In the genomic region with DNA sequence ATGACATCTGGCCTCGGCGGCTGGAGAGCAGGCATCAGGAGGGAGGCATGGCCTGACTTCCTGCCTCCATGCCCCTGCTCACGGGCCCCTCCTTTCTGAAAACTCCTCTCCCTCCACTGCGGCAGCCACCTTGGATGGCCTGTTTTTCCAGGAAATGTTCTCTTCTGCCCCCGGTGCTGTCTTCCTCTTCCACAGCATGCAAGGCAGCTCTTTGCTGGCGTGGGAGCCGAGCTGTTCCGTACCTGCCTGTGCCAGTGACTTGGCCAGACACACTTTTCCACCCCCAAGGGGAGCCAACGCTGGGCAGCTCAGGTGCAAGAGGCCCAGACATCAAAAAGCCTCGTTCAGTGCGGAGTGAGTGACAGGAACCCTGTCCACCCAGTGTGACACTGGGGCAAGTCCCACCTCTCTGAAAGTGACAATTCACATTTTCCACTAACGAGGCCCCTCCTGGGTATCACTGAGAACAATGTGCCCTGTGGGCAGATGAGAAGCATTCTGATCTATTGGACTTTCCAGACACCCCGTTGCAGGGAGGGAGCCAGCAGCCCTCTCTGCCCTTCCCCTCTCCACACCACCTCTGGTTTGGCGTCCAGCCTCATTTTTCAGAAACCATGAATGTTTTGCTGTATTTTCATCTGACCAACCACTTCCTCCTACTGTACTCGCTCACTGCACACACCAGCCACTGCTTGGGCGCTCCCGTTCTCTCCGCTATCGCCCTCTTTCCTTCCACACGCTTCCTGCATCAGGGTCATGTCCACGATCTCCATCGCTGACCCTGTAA, we compare ENCODE assay signal across 1 cellular context.
TF ChIP-seq lines count a peak whose summit lies in the region.

No MANE protein-coding gene starts in this region.

TF ChIP-seq in K562, 482 proteins besides CTCF, POLR2A, EP300 and RAD21 (continued from another document and continues in another):
- TF ChIP-seq, protein P1, sequence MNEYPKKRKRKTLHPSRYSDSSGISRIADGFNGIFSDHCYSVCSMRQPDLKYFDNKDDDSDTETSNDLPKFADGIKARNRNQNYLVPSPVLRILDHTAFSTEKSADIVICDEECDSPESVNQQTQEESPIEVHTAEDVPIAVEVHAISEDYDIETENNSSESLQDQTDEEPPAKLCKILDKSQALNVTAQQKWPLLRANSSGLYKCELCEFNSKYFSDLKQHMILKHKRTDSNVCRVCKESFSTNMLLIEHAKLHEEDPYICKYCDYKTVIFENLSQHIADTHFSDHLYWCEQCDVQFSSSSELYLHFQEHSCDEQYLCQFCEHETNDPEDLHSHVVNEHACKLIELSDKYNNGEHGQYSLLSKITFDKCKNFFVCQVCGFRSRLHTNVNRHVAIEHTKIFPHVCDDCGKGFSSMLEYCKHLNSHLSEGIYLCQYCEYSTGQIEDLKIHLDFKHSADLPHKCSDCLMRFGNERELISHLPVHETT (CRISPR knock-in tag; conservative IDR thresholded peaks at IDR 0.05 in 1 of 2, IDR thresholded peaks at IDR 0.05 in 1 of 2): peak in 1 of 2 experiments; percentile 62; a peak in 1 of 4 replicates
- TF ChIP-seq PML (IDR thresholded peaks at IDR 0.05; ENCODE audit: low read length): no peak
- TF ChIP-seq MAZ (CRISPR knock-in tag; conservative IDR thresholded peaks at IDR 0.05 in 1 of 2, IDR thresholded peaks at IDR 0.05 in 1 of 2): peak in 1 of 2 experiments; percentile 52; a peak in 2 of 4 replicates
- no peak for TF ChIP-seq TAF7 (tag; IDR thresholded peaks at IDR 0.05)
- TF ChIP-seq, protein P2, sequence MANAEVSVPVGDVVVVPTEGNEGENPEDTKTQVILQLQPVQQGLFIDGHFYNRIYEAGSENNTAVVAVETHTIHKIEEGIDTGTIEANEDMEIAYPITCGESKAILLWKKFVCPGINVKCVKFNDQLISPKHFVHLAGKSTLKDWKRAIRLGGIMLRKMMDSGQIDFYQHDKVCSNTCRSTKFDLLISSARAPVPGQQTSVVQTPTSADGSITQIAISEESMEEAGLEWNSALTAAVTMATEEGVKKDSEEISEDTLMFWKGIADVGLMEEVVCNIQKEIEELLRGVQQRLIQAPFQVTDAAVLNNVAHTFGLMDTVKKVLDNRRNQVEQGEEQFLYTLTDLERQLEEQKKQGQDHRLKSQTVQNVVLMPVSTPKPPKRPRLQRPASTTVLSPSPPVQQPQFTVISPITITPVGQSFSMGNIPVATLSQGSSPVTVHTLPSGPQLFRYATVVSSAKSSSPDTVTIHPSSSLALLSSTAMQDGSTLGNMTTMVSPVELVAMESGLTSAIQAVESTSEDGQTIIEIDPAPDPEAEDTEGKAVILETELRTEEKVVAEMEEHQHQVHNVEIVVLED (CRISPR knock-in tag; IDR thresholded peaks at IDR 0.05): no peak
- TF ChIP-seq FOS (IDR thresholded peaks at IDR 0.05; ENCODE audit: extremely low read depth, insufficient read length): no peak
- 0 out of 2 replicates have a peak, but pooled peaks have one; percentile 47 for TF ChIP-seq ZNF76 (CRISPR knock-in tag; IDR thresholded peaks at IDR 0.05; ENCODE audit: borderline replicate concordance)
- TF ChIP-seq MCM7 (IDR thresholded peaks at IDR 0.05): no peak
- TF ChIP-seq, protein P3, sequence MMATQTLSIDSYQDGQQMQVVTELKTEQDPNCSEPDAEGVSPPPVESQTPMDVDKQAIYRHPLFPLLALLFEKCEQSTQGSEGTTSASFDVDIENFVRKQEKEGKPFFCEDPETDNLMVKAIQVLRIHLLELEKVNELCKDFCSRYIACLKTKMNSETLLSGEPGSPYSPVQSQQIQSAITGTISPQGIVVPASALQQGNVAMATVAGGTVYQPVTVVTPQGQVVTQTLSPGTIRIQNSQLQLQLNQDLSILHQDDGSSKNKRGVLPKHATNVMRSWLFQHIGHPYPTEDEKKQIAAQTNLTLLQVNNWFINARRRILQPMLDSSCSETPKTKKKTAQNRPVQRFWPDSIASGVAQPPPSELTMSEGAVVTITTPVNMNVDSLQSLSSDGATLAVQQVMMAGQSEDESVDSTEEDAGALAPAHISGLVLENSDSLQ (IDR thresholded peaks at IDR 0.05): peak; percentile 92
- TF ChIP-seq ELF4 (CRISPR knock-in tag; IDR thresholded peaks at IDR 0.05): no peak
- TF ChIP-seq, protein P4, sequence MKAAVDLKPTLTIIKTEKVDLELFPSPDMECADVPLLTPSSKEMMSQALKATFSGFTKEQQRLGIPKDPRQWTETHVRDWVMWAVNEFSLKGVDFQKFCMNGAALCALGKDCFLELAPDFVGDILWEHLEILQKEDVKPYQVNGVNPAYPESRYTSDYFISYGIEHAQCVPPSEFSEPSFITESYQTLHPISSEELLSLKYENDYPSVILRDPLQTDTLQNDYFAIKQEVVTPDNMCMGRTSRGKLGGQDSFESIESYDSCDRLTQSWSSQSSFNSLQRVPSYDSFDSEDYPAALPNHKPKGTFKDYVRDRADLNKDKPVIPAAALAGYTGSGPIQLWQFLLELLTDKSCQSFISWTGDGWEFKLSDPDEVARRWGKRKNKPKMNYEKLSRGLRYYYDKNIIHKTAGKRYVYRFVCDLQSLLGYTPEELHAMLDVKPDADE (conservative IDR thresholded peaks at IDR 0.05; ENCODE audit: control insufficient read depth, low read depth, low read length): no peak
- no peak for TF ChIP-seq PYGO2 (tag; IDR thresholded peaks at IDR 0.05)
- peak; percentile 51 for TF ChIP-seq SMAD4 (CRISPR knock-in tag; conservative IDR thresholded peaks at IDR 0.05)
- no peak for TF ChIP-seq ZBED1 (IDR thresholded peaks at IDR 0.05)
- no peak for TF ChIP-seq BCL6 (CRISPR knock-in tag; IDR thresholded peaks at IDR 0.05)
- no peak for TF ChIP-seq NR2C1 (IDR thresholded peaks at IDR 0.05)
- 0 out of 2 replicates have a peak, but pooled peaks have one; percentile 22 for TF ChIP-seq NR2C1 (tag; IDR thresholded peaks at IDR 0.05)
- TF ChIP-seq NFYB (IDR thresholded peaks at IDR 0.05; ENCODE audit: extremely low read depth, insufficient read length): peak; percentile 10
- TF ChIP-seq PRMT5 (CRISPR knock-in tag; IDR thresholded peaks at IDR 0.05): no peak
- TF ChIP-seq, protein P5, sequence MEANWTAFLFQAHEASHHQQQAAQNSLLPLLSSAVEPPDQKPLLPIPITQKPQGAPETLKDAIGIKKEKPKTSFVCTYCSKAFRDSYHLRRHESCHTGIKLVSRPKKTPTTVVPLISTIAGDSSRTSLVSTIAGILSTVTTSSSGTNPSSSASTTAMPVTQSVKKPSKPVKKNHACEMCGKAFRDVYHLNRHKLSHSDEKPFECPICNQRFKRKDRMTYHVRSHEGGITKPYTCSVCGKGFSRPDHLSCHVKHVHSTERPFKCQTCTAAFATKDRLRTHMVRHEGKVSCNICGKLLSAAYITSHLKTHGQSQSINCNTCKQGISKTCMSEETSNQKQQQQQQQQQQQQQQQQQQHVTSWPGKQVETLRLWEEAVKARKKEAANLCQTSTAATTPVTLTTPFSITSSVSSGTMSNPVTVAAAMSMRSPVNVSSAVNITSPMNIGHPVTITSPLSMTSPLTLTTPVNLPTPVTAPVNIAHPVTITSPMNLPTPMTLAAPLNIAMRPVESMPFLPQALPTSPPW (CRISPR knock-in tag; IDR thresholded peaks at IDR 0.05): peak; percentile 15; the same call in 1 of the 2 replicates
- TF ChIP-seq TRIM28 (IDR thresholded peaks at IDR 0.05): no peak
- TF ChIP-seq GABPB1 (CRISPR knock-in tag; IDR thresholded peaks at IDR 0.05): no peak
- no peak for TF ChIP-seq POLR2AphosphoS5 (IDR thresholded peaks at IDR 0.05; ENCODE audit: control insufficient read depth, insufficient read depth, low read depth, low read length)
- no peak for TF ChIP-seq FOXP1 (CRISPR knock-in tag; IDR thresholded peaks at IDR 0.05)
- no peak for TF ChIP-seq RUNX1 (IDR thresholded peaks at IDR 0.05; ENCODE audit: low read depth)
- no peak for TF ChIP-seq NR2C2 (CRISPR knock-in tag; IDR thresholded peaks at IDR 0.05)
- 0 out of 2 replicates have a peak, but pooled peaks have one; percentile 26 for TF ChIP-seq NR2C2 (tag; IDR thresholded peaks at IDR 0.05)
- TF ChIP-seq, protein P6, sequence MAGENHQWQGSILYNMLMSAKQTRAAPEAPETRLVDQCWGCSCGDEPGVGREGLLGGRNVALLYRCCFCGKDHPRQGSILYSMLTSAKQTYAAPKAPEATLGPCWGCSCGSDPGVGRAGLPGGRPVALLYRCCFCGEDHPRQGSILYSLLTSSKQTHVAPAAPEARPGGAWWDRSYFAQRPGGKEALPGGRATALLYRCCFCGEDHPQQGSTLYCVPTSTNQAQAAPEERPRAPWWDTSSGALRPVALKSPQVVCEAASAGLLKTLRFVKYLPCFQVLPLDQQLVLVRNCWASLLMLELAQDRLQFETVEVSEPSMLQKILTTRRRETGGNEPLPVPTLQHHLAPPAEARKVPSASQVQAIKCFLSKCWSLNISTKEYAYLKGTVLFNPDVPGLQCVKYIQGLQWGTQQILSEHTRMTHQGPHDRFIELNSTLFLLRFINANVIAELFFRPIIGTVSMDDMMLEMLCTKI (IDR thresholded peaks at IDR 0.05; ENCODE audit: partially characterized antibody): no peak
- TF ChIP-seq SIN3B (IDR thresholded peaks at IDR 0.05; ENCODE audit: low read depth): no peak
- TF ChIP-seq, protein P7, sequence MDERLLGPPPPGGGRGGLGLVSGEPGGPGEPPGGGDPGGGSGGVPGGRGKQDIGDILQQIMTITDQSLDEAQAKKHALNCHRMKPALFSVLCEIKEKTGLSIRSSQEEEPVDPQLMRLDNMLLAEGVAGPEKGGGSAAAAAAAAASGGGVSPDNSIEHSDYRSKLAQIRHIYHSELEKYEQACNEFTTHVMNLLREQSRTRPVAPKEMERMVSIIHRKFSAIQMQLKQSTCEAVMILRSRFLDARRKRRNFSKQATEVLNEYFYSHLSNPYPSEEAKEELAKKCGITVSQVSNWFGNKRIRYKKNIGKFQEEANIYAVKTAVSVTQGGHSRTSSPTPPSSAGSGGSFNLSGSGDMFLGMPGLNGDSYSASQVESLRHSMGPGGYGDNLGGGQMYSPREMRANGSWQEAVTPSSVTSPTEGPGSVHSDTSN (CRISPR knock-in tag; IDR thresholded peaks at IDR 0.05; ENCODE audit: low read depth): no peak
- TF ChIP-seq, protein P7 (tag; conservative IDR thresholded peaks at IDR 0.05; ENCODE audit: low read depth): peak; percentile 55
- TF ChIP-seq, protein P8, sequence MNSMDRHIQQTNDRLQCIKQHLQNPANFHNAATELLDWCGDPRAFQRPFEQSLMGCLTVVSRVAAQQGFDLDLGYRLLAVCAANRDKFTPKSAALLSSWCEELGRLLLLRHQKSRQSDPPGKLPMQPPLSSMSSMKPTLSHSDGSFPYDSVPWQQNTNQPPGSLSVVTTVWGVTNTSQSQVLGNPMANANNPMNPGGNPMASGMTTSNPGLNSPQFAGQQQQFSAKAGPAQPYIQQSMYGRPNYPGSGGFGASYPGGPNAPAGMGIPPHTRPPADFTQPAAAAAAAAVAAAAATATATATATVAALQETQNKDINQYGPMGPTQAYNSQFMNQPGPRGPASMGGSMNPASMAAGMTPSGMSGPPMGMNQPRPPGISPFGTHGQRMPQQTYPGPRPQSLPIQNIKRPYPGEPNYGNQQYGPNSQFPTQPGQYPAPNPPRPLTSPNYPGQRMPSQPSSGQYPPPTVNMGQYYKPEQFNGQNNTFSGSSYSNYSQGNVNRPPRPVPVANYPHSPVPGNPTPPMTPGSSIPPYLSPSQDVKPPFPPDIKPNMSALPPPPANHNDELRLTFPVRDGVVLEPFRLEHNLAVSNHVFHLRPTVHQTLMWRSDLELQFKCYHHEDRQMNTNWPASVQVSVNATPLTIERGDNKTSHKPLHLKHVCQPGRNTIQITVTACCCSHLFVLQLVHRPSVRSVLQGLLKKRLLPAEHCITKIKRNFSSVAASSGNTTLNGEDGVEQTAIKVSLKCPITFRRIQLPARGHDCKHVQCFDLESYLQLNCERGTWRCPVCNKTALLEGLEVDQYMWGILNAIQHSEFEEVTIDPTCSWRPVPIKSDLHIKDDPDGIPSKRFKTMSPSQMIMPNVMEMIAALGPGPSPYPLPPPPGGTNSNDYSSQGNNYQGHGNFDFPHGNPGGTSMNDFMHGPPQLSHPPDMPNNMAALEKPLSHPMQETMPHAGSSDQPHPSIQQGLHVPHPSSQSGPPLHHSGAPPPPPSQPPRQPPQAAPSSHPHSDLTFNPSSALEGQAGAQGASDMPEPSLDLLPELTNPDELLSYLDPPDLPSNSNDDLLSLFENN (IDR thresholded peaks at IDR 0.05; ENCODE audit: low read depth in 2 of 2, low read length in 2 of 2): no peak
- no peak for TF ChIP-seq TCFL5 (CRISPR knock-in tag; conservative IDR thresholded peaks at IDR 0.05)
- TF ChIP-seq, protein P9, sequence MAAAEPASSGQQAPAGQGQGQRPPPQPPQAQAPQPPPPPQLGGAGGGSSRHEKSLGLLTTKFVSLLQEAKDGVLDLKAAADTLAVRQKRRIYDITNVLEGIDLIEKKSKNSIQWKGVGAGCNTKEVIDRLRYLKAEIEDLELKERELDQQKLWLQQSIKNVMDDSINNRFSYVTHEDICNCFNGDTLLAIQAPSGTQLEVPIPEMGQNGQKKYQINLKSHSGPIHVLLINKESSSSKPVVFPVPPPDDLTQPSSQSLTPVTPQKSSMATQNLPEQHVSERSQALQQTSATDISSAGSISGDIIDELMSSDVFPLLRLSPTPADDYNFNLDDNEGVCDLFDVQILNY (CRISPR knock-in tag; IDR thresholded peaks at IDR 0.05): no peak
- TF ChIP-seq ZNF134 (CRISPR knock-in tag; conservative IDR thresholded peaks at IDR 0.05): 0 out of 2 replicates have a peak, but pooled peaks have one; percentile 25
- TF ChIP-seq, protein P10, sequence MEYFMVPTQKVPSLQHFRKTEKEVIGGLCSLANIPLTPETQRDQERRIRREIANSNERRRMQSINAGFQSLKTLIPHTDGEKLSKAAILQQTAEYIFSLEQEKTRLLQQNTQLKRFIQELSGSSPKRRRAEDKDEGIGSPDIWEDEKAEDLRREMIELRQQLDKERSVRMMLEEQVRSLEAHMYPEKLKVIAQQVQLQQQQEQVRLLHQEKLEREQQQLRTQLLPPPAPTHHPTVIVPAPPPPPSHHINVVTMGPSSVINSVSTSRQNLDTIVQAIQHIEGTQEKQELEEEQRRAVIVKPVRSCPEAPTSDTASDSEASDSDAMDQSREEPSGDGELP (CRISPR knock-in tag; IDR thresholded peaks at IDR 0.05; ENCODE audit: borderline replicate concordance): no peak
- no peak for TF ChIP-seq FOXK2 (conservative IDR thresholded peaks at IDR 0.05 in 1 of 2, IDR thresholded peaks at IDR 0.05 in 1 of 2; ENCODE audit: low read depth in 2 of 2)
- TF ChIP-seq EGR1 (conservative IDR thresholded peaks at IDR 0.05): no peak
- TF ChIP-seq, protein P11, sequence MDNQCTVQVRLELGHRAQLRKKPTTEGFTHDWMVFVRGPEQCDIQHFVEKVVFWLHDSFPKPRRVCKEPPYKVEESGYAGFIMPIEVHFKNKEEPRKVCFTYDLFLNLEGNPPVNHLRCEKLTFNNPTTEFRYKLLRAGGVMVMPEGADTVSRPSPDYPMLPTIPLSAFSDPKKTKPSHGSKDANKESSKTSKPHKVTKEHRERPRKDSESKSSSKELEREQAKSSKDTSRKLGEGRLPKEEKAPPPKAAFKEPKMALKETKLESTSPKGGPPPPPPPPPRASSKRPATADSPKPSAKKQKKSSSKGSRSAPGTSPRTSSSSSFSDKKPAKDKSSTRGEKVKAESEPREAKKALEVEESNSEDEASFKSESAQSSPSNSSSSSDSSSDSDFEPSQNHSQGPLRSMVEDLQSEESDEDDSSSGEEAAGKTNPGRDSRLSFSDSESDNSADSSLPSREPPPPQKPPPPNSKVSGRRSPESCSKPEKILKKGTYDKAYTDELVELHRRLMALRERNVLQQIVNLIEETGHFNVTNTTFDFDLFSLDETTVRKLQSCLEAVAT (IDR thresholded peaks at IDR 0.05): peak in 1 of 2 experiments; percentile 82; a peak in 2 of 4 replicates
- no peak for TF ChIP-seq ZNF174 (CRISPR knock-in tag; IDR thresholded peaks at IDR 0.05)
- TF ChIP-seq HMG20A (CRISPR knock-in tag; conservative IDR thresholded peaks at IDR 0.05): no peak
